8 cellular contexts compared by ENCODE assay signal in the genomic region with DNA sequence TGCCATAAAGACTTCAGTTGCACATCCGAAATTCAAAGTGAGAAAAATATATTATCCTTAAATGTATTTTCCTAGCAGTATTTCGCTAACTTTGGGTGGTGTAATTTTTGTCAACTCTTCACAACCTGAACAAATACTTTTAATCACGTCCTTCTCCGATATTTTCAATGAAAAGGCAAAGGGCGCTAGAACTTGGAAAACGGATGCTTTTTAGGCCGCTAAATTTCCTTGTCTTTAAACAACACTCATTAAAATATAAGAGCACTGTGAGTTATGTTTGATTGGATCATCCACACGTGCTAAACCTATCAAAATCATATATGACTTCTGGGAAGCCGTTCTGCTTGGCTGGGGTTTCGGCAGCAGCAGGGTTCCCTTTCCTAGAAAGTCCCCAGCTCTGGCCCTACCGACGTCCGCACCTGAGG. TPM values are rescaled to one million over a fixed set of nuclear protein-coding genes. Genes with fewer than 3 reads are reported as not detected.
A peak's percentile ranks its signal among the peaks of the same experiment; 100 is the strongest.
DNase-seq lines count a peak whose midpoint lies in the region; ATAC-seq and TF ChIP-seq lines count a peak whose summit lies in the region.

No MANE protein-coding gene starts in this region.

- ATAC-seq in HG03521 (IDR thresholded peaks at IDR 0.05; ENCODE audit: unreplicated experiment) = no peak

- H3K4me3 Mint-ChIP-seq in brain (peak overlapping the region; percentile 97 to 100 (median 100)), mesothelial cell of epicardium (peak overlapping the region; percentile 98)

- H3K27me3 ChIP-seq in HUES6 (ENCODE audit: control insufficient read depth, insufficient read depth, low read length) = no peaks in the 10 kb centered on the region

- H3K4me1 ChIP-seq in HUES6 (ENCODE audit: control insufficient read depth, insufficient read depth, low read length) = peaks cover 11% of the 10 kb centered on the region

- peak overlapping the region; percentile 60 for H3K9ac ChIP-seq in HUES6 (ENCODE audit: low read length)

- H3K27ac ChIP-seq in HUES6 (ENCODE audit: low read depth, low read length) = no peak overlapping the region

- peaks cover 8% of the 10 kb centered on the region for H3K9me3 ChIP-seq in HUES6 (ENCODE audit: control insufficient read depth, insufficient read depth, low read depth, low read length)

- H3K9me3 Mint-ChIP-seq in brain (peaks cover 0 to 5% (median 0%) of the 10 kb centered on the region in 5 experiments), mesothelial cell of epicardium (peaks cover 8% of the 10 kb centered on the region)

- no peak for DNase-seq in AG09309 (ENCODE audit: low read depth)
- no peak for DNase-seq in mesothelial cell of epicardium (ENCODE audit: low spot score in 2 of 2, unreplicated experiment in 2 of 2)
- DNase-seq in stimulated activated CD4-positive, alpha-beta T cell treated with anti-CD3 and anti-CD28 coated beads, Interleukin-2, amount 100 ng/mL, for 48 hours = no peak
- DNase-seq in NCI-H2171 (lab: John Stamatoyannopoulos, UW) = no peak
- no peak for DNase-seq in epidermal melanocyte (ENCODE audit: insufficient read length, low spot score)

- peaks cover 36% of the 10 kb centered on the region for H3K4me1 Mint-ChIP-seq in brain
- peaks cover 16% of the 10 kb centered on the region for H3K4me1 Mint-ChIP-seq in mesothelial cell of epicardium

- TF ChIP-seq CTCF in AG09309 (IDR thresholded peaks at IDR 0.05; ENCODE audit: control insufficient read depth, insufficient read depth, low read depth, low read length, missing control alignments) (no peak), brain (conservative IDR thresholded peaks at IDR 0.05) (no peak), mesothelial cell of epicardium (IDR thresholded peaks at IDR 0.05; ENCODE audit: unreplicated experiment) (no peak)

- H3K27ac Mint-ChIP-seq in brain (peak overlapping the region; percentile 99 to 100 (median 99)), mesothelial cell of epicardium (peak overlapping the region; percentile 99)

- H3K36me3 ChIP-seq in HUES6 (ENCODE audit: control insufficient read depth, insufficient read depth, low read length) = peaks cover 10% of the 10 kb centered on the region; the same call in 1 of the 2 replicates

- H3K27me3 Mint-ChIP-seq in brain (peaks cover 12% of the 10 kb centered on the region), mesothelial cell of epicardium (ENCODE audit: low read depth) (no peaks in the 10 kb centered on the region)

- H3K36me3 Mint-ChIP-seq in brain (peaks cover 13% of the 10 kb centered on the region), mesothelial cell of epicardium (peaks cover 12% of the 10 kb centered on the region)

- H3K4me3 ChIP-seq in AG09309 (ENCODE audit: control insufficient read depth, low read depth, low read length) (peak overlapping the region; percentile 77), HUES6 (ENCODE audit: low read depth, low read length) (peak overlapping the region; percentile 78)

RNA-seq across cellular contexts. Expression of a gene that starts 0.5 kb away (rescaled TPM):
- polyA plus RNA-seq in brain (ENCODE audit: insufficient read depth, low read depth, low replicate concordance) = 15.0 TPM
- total RNA-seq in mesothelial cell of epicardium = 30.4 to 33.1 TPM (median 32.6 TPM) in 3 replicates
